ENCODE assay signal across 1 cellular context in genomic region chr12:27919671-27920235, GRCh38.
TF ChIP-seq lines count a peak whose summit lies in the region.

No MANE protein-coding gene starts in this region.

TF ChIP-seq in K562, 482 proteins besides CTCF, POLR2A, EP300 and RAD21 (continued from another document):
- TF ChIP-seq ZNF280B (CRISPR knock-in tag; IDR thresholded peaks at IDR 0.05) (no peak), TCFL5 (CRISPR knock-in tag; conservative IDR thresholded peaks at IDR 0.05) (no peak), ZC3H4 (CRISPR knock-in tag; IDR thresholded peaks at IDR 0.05; ENCODE audit: borderline replicate concordance) (no peak), REST (CRISPR knock-in tag; IDR thresholded peaks at IDR 0.05; ENCODE audit: low read depth) (no peak), TAL1 (IDR thresholded peaks at IDR 0.05) (no peak), ZNF3 (CRISPR knock-in tag; IDR thresholded peaks at IDR 0.05) (no peak)
